8 cellular contexts compared by ENCODE assay signal in genomic region chr2:82278409-82278808, GRCh38.
"Had no signal": no experiment of that assay in that cellular context is flagged by ENCODE, and none has a peak within 500 bp of the region (broad histone marks: within the 10 kb centered on the region; RNA-seq: fewer than 3 reads in every experiment).

No MANE protein-coding gene starts in this region.

- H3K9me3 ChIP-seq: HAP-1 had no signal

- ATAC-seq: HCT116, HepG2 had no signal

- H3K4me3 ChIP-seq: GM23248, HAP-1 had no signal

- DNase-seq: GM23248, GOT3, H7, HFFc6 had no signal

- H3K4me1 ChIP-seq: HAP-1 had no signal

- H3K36me3 ChIP-seq: HAP-1 had no signal

- H3K27ac ChIP-seq: GM23248, HL-60 had no signal

- H2AFZ ChIP-seq: GM23248 had no signal

- H3K9ac ChIP-seq: GM23248 had no signal
